ENCODE assay signal across 17 cellular contexts in the genomic region with DNA sequence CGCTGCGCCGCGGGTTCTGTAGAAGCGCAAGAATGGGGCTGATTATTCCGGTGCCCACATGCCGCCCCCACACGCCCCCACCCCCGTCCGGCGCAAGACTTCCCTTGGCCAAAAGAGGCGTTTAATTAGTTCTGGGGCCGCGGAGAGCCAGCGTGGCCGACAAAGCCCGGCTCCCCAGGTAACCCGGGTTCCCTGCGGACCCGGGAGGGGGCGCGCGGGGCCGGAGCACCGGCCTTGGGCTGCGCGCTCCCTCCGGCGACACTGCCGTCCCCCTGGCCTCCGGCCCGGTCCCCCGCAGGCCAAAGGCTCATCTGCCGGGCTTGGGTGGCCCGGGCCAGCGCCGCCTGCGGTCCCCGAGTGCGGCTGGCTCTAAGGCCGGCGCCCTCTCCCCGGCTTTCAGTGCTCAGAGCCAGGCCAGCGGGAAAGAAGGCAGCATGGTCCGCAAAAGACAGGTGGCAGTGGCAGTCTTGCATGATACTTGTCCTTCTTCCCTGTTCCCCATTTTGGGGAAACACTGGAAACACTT. TPM values are rescaled to one million over a fixed set of nuclear protein-coding genes. Genes with fewer than 3 reads are reported as not detected.
DNase-seq lines count a peak whose midpoint lies in the region; ATAC-seq and TF ChIP-seq lines count a peak whose summit lies in the region.
"Had no signal": no experiment of that assay in that cellular context is flagged by ENCODE, and none has a peak within 500 bp of the region (broad histone marks: within the 10 kb centered on the region; RNA-seq: fewer than 3 reads in every experiment).

No MANE protein-coding gene starts in this region.

- no peak overlapping the region for H3K9ac ChIP-seq in endodermal cell (ENCODE audit: extremely low read depth, low read length, poor library complexity, severe bottlenecking)

- peak overlapping the region; percentile 51 for H3K4me3 Mint-ChIP-seq in endodermal cell
- H3K4me3 Mint-ChIP-seq in neural crest cell = peak overlapping the region; percentile 47

- TF ChIP-seq CTCF in endodermal cell (conservative IDR thresholded peaks at IDR 0.05) = peak; percentile 54
- peak; percentile 17 for TF ChIP-seq CTCF in neural crest cell (conservative IDR thresholded peaks at IDR 0.05)
- TF ChIP-seq CTCF in tibial artery (IDR thresholded peaks at IDR 0.05) = no peak

- intact Hi-C loops in tibial artery (cut with DNase I; ENCODE audit: low total_unique reads) = no loop called here

- no peak for ATAC-seq in HG03280 (IDR thresholded peaks at IDR 0.05; ENCODE audit: unreplicated experiment)
- ATAC-seq: activated naive CD4-positive, alpha-beta T cell treated with anti-CD3 and anti-CD28 coated beads, Interleukin-2, amount 50 U/mL, for 72 hours; left lobe of liver; naive thymus-derived CD8-positive, alpha-beta T cell; PC-3 had no signal

- H3K27ac ChIP-seq in endodermal cell (ENCODE audit: low read depth, low read length) = no peak overlapping the region
- no peak overlapping the region for H3K27ac ChIP-seq in tibial artery

- H3K36me3 ChIP-seq in endodermal cell (ENCODE audit: control insufficient read depth, insufficient read depth, low read length) = no peaks in the 10 kb centered on the region
- no peaks in the 10 kb centered on the region for H3K36me3 ChIP-seq in tibial artery

- CTCF ChIA-PET in HEK293T (lab: Yijun Ruan, JAX) = interaction anchor here (0.6 to 1.0 kb wide), 2 partner anchors 15 to 584 kb away, joined by 3 read pairs; no protein-coding TSS in a partner anchor

- no peaks in the 10 kb centered on the region for H3K9me3 ChIP-seq in endodermal cell (ENCODE audit: control insufficient read depth, low read length)
- peaks cover 0 to 4% (median 0%) of the 10 kb centered on the region in 3 donors for H3K9me3 ChIP-seq in tibial artery

- no peaks in the 10 kb centered on the region for H3K4me1 ChIP-seq in endodermal cell (ENCODE audit: control insufficient read depth, insufficient read depth, low read length)
- H3K4me1 ChIP-seq in tibial artery = peaks cover 0 to 20% (median 15%) of the 10 kb centered on the region in 4 donors

- H3K36me3 Mint-ChIP-seq in endodermal cell (ENCODE audit: low read depth) (no peaks in the 10 kb centered on the region), neural crest cell (ENCODE audit: low read depth) (no peaks in the 10 kb centered on the region)

- POLR2A ChIA-PET in HEK293T (lab: Yijun Ruan, JAX) = no interaction called here

- 0 to 1% methylated on average over 18 to 45 of the region's 45 CpGs for WGBS in endodermal cell (ENCODE audit: insufficient coverage in 1 of 2, insufficient read length in 1 of 2), 2 experiments

- H3K27ac Mint-ChIP-seq in endodermal cell (no peak overlapping the region), neural crest cell (ENCODE audit: unreplicated experiment) (no peak overlapping the region)
- H3K27ac Mint-ChIP-seq: naive thymus-derived CD8-positive, alpha-beta T cell had no signal

- H3K27me3 ChIP-seq in endodermal cell (ENCODE audit: control insufficient read depth, insufficient read depth, low read length, poor library complexity, severe bottlenecking) (peaks cover 100% of the 10 kb centered on the region), tibial artery (peaks cover 0 to 61% of the 10 kb centered on the region in 2 donors)

- H3K4me3 ChIP-seq in endodermal cell (ENCODE audit: low read length) (peak overlapping the region; percentile 71), tibial artery (no peak overlapping the region)

- DNase-seq in COLO668 (lab: John Stamatoyannopoulos, UW; ENCODE audit: unreplicated experiment) (peak; percentile 49), HEK293T (ENCODE audit: extremely low spot score) (peak; percentile 50), endodermal cell (no peak), neural crest cell (ENCODE audit: low read depth, low spot score) (no peak), tibial artery (no peak), NCI-H510A (lab: John Stamatoyannopoulos, UW) (no peak)
- no peak for DNase-seq in activated CD8-positive, alpha-beta memory T cell treated with anti-CD3 and anti-CD28 coated beads, Interleukin-2, amount 50 U/mL, for 4 hours
- DNase-seq: central memory CD4-positive, alpha-beta T cell; naive thymus-derived CD8-positive, alpha-beta T cell; NCI-H187; PC-3; small intestine had no signal

- H3K27me3 Mint-ChIP-seq in endodermal cell (ENCODE audit: insufficient read depth) (peaks cover 97% of the 10 kb centered on the region), neural crest cell (ENCODE audit: low read depth) (peaks cover 96% of the 10 kb centered on the region)

- H3K9me3 Mint-ChIP-seq in endodermal cell (no peaks in the 10 kb centered on the region), neural crest cell (no peaks in the 10 kb centered on the region)
- H3K9me3 Mint-ChIP-seq: activated naive CD4-positive, alpha-beta T cell treated with anti-CD3 and anti-CD28 coated beads, Interleukin-2, amount 50 U/mL, for 72 hours had no signal

- H3K4me1 Mint-ChIP-seq in endodermal cell = peaks cover 5% of the 10 kb centered on the region
- peaks cover 6% of the 10 kb centered on the region for H3K4me1 Mint-ChIP-seq in neural crest cell

TF ChIP-seq in HEK293T, 16 proteins besides CTCF, POLR2A, EP300 and RAD21:
- TF ChIP-seq SUZ12 (IDR thresholded peaks at IDR 0.05) (no peak), ELF4 (IDR thresholded peaks at IDR 0.05) (no peak), NFRKB (IDR thresholded peaks at IDR 0.05) (no peak), SP1 (IDR thresholded peaks at IDR 0.05) (no peak), CTBP1 (IDR thresholded peaks at IDR 0.05; ENCODE audit: borderline replicate concordance) (no peak), ZNF384 (IDR thresholded peaks at IDR 0.05) (no peak), BHLHE40 (IDR thresholded peaks at IDR 0.05; ENCODE audit: borderline replicate concordance) (no peak), HDGF (IDR thresholded peaks at IDR 0.05; ENCODE audit: borderline replicate concordance) (no peak), FOXK2 (IDR thresholded peaks at IDR 0.05) (no peak), PKNOX1 (IDR thresholded peaks at IDR 0.05) (no peak), ARNT (IDR thresholded peaks at IDR 0.05) (no peak), TARDBP (IDR thresholded peaks at IDR 0.05) (no peak), FOXA1 (IDR thresholded peaks at IDR 0.05) (no peak), FOXM1 (IDR thresholded peaks at IDR 0.05; ENCODE audit: borderline replicate concordance) (no peak), L3MBTL2 (conservative IDR thresholded peaks at IDR 0.05) (no peak), LEF1 (IDR thresholded peaks at IDR 0.05; ENCODE audit: borderline replicate concordance) (no peak)

RNA-seq across cellular contexts. Expression of gene PTF1A, which starts 18.5 kb away (rescaled TPM):
- total RNA-seq in endodermal cell (not detected), neural crest cell (0.16 TPM in 1 of 2 replicates, not detected in the other)
- 8.0 TPM for polyA plus RNA-seq in endodermal cell (2013, experiment 1 of 2)
- polyA plus RNA-seq in endodermal cell (2013, experiment 2 of 2) = 5.5 TPM
- total RNA-seq: activated naive CD4-positive, alpha-beta T cell treated with anti-CD3 and anti-CD28 coated beads, Interleukin-2, amount 50 U/mL, for 72 hours; endothelial cell of umbilical vein; left lobe of liver; naive thymus-derived CD8-positive, alpha-beta T cell; NCI-H460; PC-3 had no signal
- polyA plus RNA-seq: endothelial cell of umbilical vein; naive thymus-derived CD8-positive, alpha-beta T cell; small intestine had no signal

Comparison
In these comparisons a context has a peak if more than half of its experiments do, and no peak if none do; other contexts are left out.
1. DNase-seq: peak in COLO668 (single experiment) and HEK293T (single experiment); none in endodermal cell (single experiment), neural crest cell (single experiment), tibial artery (0 of 2), NCI-H510A (single experiment) and activated CD8-positive, alpha-beta memory T cell treated with anti-CD3 and anti-CD28 coated beads, Interleukin-2, amount 50 U/mL, for 4 hours (single experiment).
2. CTCF ChIP-seq: peak in endodermal cell (single experiment) and neural crest cell (single experiment); none in tibial artery (0 of 2).